11 cellular contexts compared by ENCODE assay signal in the genomic region with DNA sequence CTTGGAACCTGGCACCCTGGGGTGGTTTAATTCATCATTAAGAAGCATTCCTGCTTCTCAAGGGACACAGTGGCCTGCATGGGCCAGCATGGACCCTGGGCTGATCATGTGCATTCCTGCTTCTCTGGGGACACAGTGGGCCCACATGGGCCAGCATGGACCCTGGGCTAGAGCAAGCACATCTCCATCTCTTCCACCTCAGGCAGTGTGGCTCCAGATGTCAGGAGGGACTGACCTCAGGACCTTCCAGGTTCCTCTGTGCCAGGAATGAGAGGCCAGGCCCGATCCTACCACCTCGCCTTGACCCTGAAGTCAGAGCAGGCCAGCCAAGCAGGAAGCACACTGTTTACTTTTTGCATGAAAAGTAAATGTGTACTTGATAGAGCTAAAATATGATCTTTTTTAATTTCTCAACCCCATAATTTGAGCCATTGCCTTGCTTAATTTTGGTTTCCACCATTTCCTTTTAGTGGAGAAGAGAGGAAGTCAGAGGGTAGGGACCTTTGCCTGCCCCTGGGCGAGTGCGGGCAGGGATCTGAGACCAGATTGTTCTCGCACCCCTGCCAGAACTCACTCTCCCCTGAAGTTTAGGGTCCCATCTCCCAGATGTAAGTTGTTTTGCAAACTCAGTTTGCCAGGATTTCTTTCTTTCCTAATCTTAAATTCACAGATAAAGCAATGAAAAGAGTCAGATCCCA. TPM values are rescaled to one million over a fixed set of nuclear protein-coding genes. Genes with fewer than 3 reads are reported as not detected.
A peak's percentile ranks its signal among the peaks of the same experiment; 100 is the strongest.
DNase-seq lines count a peak whose midpoint lies in the region; ATAC-seq and TF ChIP-seq lines count a peak whose summit lies in the region.
"Had no signal": no experiment of that assay in that cellular context is flagged by ENCODE, and none has a peak within 500 bp of the region (broad histone marks: within the 10 kb centered on the region; RNA-seq: fewer than 3 reads in every experiment).

No MANE protein-coding gene starts in this region.

- H3K27ac ChIP-seq in lower lobe of right lung (peak overlapping the region; percentile 64), temporal lobe (ENCODE audit: low read depth, low read length) (peak overlapping the region; percentile 96), SK-N-SH (ENCODE audit: low read depth in 2 of 2, low read length in 1 of 2) (no peak overlapping the region)

- TF ChIP-seq CTCF in lower lobe of right lung (IDR thresholded peaks at IDR 0.05), result no peak
- no peak for TF ChIP-seq CTCF in SK-N-SH (IDR thresholded peaks at IDR 0.05)

- no peak overlapping the region for H3K4me3 Mint-ChIP-seq in activated naive CD8-positive, alpha-beta T cell treated with anti-CD3 and anti-CD28 coated beads, Interleukin-2, amount 10 ng/mL, durations not matched to agents 7 days and 5 days

- H3K9me3 ChIP-seq in lower lobe of right lung (no peaks in the 10 kb centered on the region), MG63 (no peaks in the 10 kb centered on the region), SK-N-SH (no peaks in the 10 kb centered on the region)
- H3K9me3 ChIP-seq: HAP-1 had no signal

- peaks cover 0 to 4% of the 10 kb centered on the region in 2 donors for H3K9me3 Mint-ChIP-seq in activated naive CD4-positive, alpha-beta T cell treated with anti-CD3 and anti-CD28 coated beads, Interleukin-2, amount 50 U/mL, for 72 hours
- no peaks in the 10 kb centered on the region for H3K9me3 Mint-ChIP-seq in activated naive CD8-positive, alpha-beta T cell treated with anti-CD3 and anti-CD28 coated beads, Interleukin-2, amount 10 ng/mL, durations not matched to agents 7 days and 5 days

- H3K4me3 ChIP-seq in lower lobe of right lung, result no peak overlapping the region
- no peak overlapping the region for H3K4me3 ChIP-seq in MG63
- H3K4me3 ChIP-seq in SK-N-SH (ENCODE audit: low read depth in 2 of 2, low read length in 1 of 2), result no peak overlapping the region
- H3K4me3 ChIP-seq: HAP-1 had no signal

- H3K4me1 Mint-ChIP-seq in activated naive CD8-positive, alpha-beta T cell treated with anti-CD3 and anti-CD28 coated beads, Interleukin-2, amount 10 ng/mL, durations not matched to agents 7 days and 5 days, result peaks cover 20% of the 10 kb centered on the region

- H3K36me3 ChIP-seq in lower lobe of right lung (peaks cover 44% of the 10 kb centered on the region), MG63 (peaks cover 29% of the 10 kb centered on the region), SK-N-SH (replicated peaks in 1 of 2; ENCODE audit: control insufficient read depth in 1 of 2, insufficient read depth in 2 of 2, low read length in 1 of 2) (peaks cover 0 to 22% of the 10 kb centered on the region in 2 experiments)

- H3K27me3 Mint-ChIP-seq in activated naive CD8-positive, alpha-beta T cell treated with anti-CD3 and anti-CD28 coated beads, Interleukin-2, amount 10 ng/mL, durations not matched to agents 7 days and 5 days, result no peaks in the 10 kb centered on the region

- ATAC-seq in activated naive CD4-positive, alpha-beta T cell treated with anti-CD3 and anti-CD28 coated beads, Interleukin-2, amount 50 U/mL, for 72 hours, result no peak
- ATAC-seq in activated naive CD8-positive, alpha-beta T cell treated with anti-CD3 and anti-CD28 coated beads, Interleukin-2, amount 10 ng/mL, durations not matched to agents 7 days and 5 days (ENCODE audit: low read depth), result no peak
- ATAC-seq in lower lobe of right lung, result no peak

- H3K27me3 ChIP-seq in lower lobe of right lung (ENCODE audit: low read depth) (no peaks in the 10 kb centered on the region), MG63 (no peaks in the 10 kb centered on the region), SK-N-SH (ENCODE audit: insufficient read depth) (no peaks in the 10 kb centered on the region)

- H2AFZ ChIP-seq in SK-N-SH (ENCODE audit: low read depth), result no peak overlapping the region

- CTCF ChIA-PET in SK-N-SH (lab: Yijun Ruan, JAX), result interaction anchor here (0.8 to 9.6 kb wide), 24 partner anchors 9 to 570 kb away, joined by 3 to 131 read pairs (median 6); no protein-coding TSS in a partner anchor

- H3K36me3 Mint-ChIP-seq in activated naive CD4-positive, alpha-beta T cell treated with anti-CD3 and anti-CD28 coated beads, Interleukin-2, amount 50 U/mL, for 72 hours, result peaks cover 0 to 10% of the 10 kb centered on the region in 2 donors
- H3K36me3 Mint-ChIP-seq in activated naive CD8-positive, alpha-beta T cell treated with anti-CD3 and anti-CD28 coated beads, Interleukin-2, amount 10 ng/mL, durations not matched to agents 7 days and 5 days, result peaks cover 12% of the 10 kb centered on the region

- no peak for TF ChIP-seq EP300 in SK-N-SH (IDR thresholded peaks at IDR 0.05; ENCODE audit: borderline replicate concordance in 1 of 2, low read depth in 1 of 2, low read length in 1 of 2)

- DNase-seq in activated naive CD4-positive, alpha-beta T cell treated with anti-CD3 and anti-CD28 coated beads, Interleukin-2, amount 50 U/mL, for 72 hours (ENCODE audit: low spot score in 2 of 2), result no peak
- no peak for DNase-seq in activated naive CD4-positive, alpha-beta T cell treated with anti-CD3 and anti-CD28 coated beads, Interleukin-2, amount 50 U/mL, for 16 hours
- DNase-seq in activated naive CD8-positive, alpha-beta T cell treated with anti-CD3 and anti-CD28 coated beads, Interleukin-2, amount 10 ng/mL, durations not matched to agents 7 days and 5 days, result no peak
- no peak for DNase-seq in lower lobe of right lung
- no peak for DNase-seq in MG63
- no peak for DNase-seq in hypothalamus (lab: John Stamatoyannopoulos, UW)
- no peak for DNase-seq in SK-N-SH
- DNase-seq: NCI-H1417 treated with DMSO at 0.1 percent for 48 hours, NCI-H510A had no signal

- H4K20me1 ChIP-seq in SK-N-SH (ENCODE audit: insufficient read depth), result 0 out of 2 replicates have a peak, but pooled peaks cover 5% of the 10 kb centered on the region

- 91% methylated on average over 5 of the region's 5 CpGs for WGBS in SK-N-SH (ENCODE audit: low lambda C conversion rate)

- H3K79me2 ChIP-seq in SK-N-SH (ENCODE audit: insufficient read depth), result no peaks in the 10 kb centered on the region

- peaks cover 5% of the 10 kb centered on the region for H3F3A ChIP-seq in SK-N-SH (replicated peaks; ENCODE audit: insufficient read depth)

- POLR2A ChIA-PET in activated naive CD8-positive, alpha-beta T cell treated with anti-CD3 and anti-CD28 coated beads, Interleukin-2, amount 10 ng/mL, durations not matched to agents 7 days and 5 days (lab: Charles Lee), result interaction anchor here (0.6 kb wide), 1 partner anchor 17 kb away, joined by 4 read pairs; no protein-coding TSS in a partner anchor
- POLR2A ChIA-PET in SK-N-SH (lab: Yijun Ruan, JAX), result no interaction called here

- intact Hi-C loops in lower lobe of right lung (cut with DNase I), result no loop called here

- H3K4me2 ChIP-seq in SK-N-SH, result no peak overlapping the region

- H3K9ac ChIP-seq in SK-N-SH, result no peak overlapping the region

- H3K9me2 ChIP-seq in SK-N-SH, result no peaks in the 10 kb centered on the region

- H3K27ac Mint-ChIP-seq in activated naive CD4-positive, alpha-beta T cell treated with anti-CD3 and anti-CD28 coated beads, Interleukin-2, amount 50 U/mL, for 72 hours, result peak overlapping the region; percentile 47 to 50
- peak overlapping the region; percentile 12 for H3K27ac Mint-ChIP-seq in activated naive CD8-positive, alpha-beta T cell treated with anti-CD3 and anti-CD28 coated beads, Interleukin-2, amount 10 ng/mL, durations not matched to agents 7 days and 5 days

- TF ChIP-seq RAD21 in SK-N-SH (IDR thresholded peaks at IDR 0.05; ENCODE audit: low read length), result no peak

- H3K4me1 ChIP-seq in lower lobe of right lung (peaks cover 76% of the 10 kb centered on the region), SK-N-SH (ENCODE audit: control insufficient read depth in 1 of 2, insufficient read depth in 2 of 2, low read depth in 1 of 2, low read length in 1 of 2) (peaks cover 0 to 8% of the 10 kb centered on the region in 2 experiments; a peak in 1 of 4 replicates)

TF ChIP-seq in SK-N-SH, 30 proteins besides CTCF, POLR2A, EP300 and RAD21 (continues in another document):
- TF ChIP-seq GABPA (IDR thresholded peaks at IDR 0.05; ENCODE audit: low read depth) (no peak), TAF1 (IDR thresholded peaks at IDR 0.05; ENCODE audit: borderline replicate concordance, low read depth, low read length) (no peak), CHD2 (IDR thresholded peaks at IDR 0.05; ENCODE audit: low read length, partially characterized antibody) (no peak), NRF1 (IDR thresholded peaks at IDR 0.05; ENCODE audit: low read depth, low read length) (no peak), RCOR1 (IDR thresholded peaks at IDR 0.05; ENCODE audit: low read length) (no peak)
- TF ChIP-seq, protein P1, sequence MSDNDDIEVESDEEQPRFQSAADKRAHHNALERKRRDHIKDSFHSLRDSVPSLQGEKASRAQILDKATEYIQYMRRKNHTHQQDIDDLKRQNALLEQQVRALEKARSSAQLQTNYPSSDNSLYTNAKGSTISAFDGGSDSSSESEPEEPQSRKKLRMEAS (IDR thresholded peaks at IDR 0.05; ENCODE audit: low read depth), result no peak

RNA-seq across cellular contexts. Expression of a gene that starts 25.9 kb away (rescaled TPM):
- 1 to 10 TPM; 7.2 to 7.9 TPM for total RNA-seq in activated naive CD4-positive, alpha-beta T cell treated with anti-CD3 and anti-CD28 coated beads, Interleukin-2, amount 50 U/mL, for 72 hours
- 1 to 10 TPM; 8.9 to 9.1 TPM for total RNA-seq in activated naive CD8-positive, alpha-beta T cell treated with anti-CD3 and anti-CD28 coated beads, Interleukin-2, amount 10 ng/mL, durations not matched to agents 7 days and 5 days
- total RNA-seq in lower lobe of right lung (7.2 TPM), temporal lobe (4.2 TPM)
- 0.56 and 0.72 TPM in 2 replicates for total RNA-seq in MG63 (2014; rRNA removed; shearing (Covaris generic); ENCODE audit: low replicate concordance)
- 5.8 and 7.2 TPM in 2 replicates for polyA plus RNA-seq in SK-N-SH (2012; rRNA removed)
- 4.6 and 5.7 TPM in 2 replicates for polyA plus RNA-seq in SK-N-SH (2012; cell fraction: cytosol; rRNA removed)
- 7.8 and 8.4 TPM in 2 replicates for polyA plus RNA-seq in SK-N-SH (2012; cell fraction: nucleus; rRNA removed)

RNA-seq across cellular contexts. Expression of a gene that starts 46.8 kb away (rescaled TPM):
- 10 to 100 TPM; 60.9 to 66.0 TPM for total RNA-seq in activated naive CD4-positive, alpha-beta T cell treated with anti-CD3 and anti-CD28 coated beads, Interleukin-2, amount 50 U/mL, for 72 hours
- 10 to 100 TPM; 75.8 TPM for total RNA-seq in activated naive CD8-positive, alpha-beta T cell treated with anti-CD3 and anti-CD28 coated beads, Interleukin-2, amount 10 ng/mL, durations not matched to agents 7 days and 5 days
- total RNA-seq in lower lobe of right lung (63.0 TPM), temporal lobe (25.6 TPM)
- 86.6 and 89.6 TPM in 2 replicates for total RNA-seq in MG63 (2014; rRNA removed; shearing (Covaris generic); ENCODE audit: low replicate concordance)
- 30.2 and 55.0 TPM in 2 replicates for polyA plus RNA-seq in SK-N-SH (2012; rRNA removed)
- polyA plus RNA-seq in SK-N-SH (2012; cell fraction: cytosol; rRNA removed), result 37.4 and 52.4 TPM in 2 replicates
- 53.4 and 58.8 TPM in 2 replicates for polyA plus RNA-seq in SK-N-SH (2012; cell fraction: nucleus; rRNA removed)

Comparison
In these comparisons a context has a peak if more than half of its experiments do, and no peak if none do; other contexts are left out.
1. H3K27ac ChIP-seq: peak in lower lobe of right lung (single experiment) and temporal lobe (single experiment); none in SK-N-SH (0 of 2).